8 cellular contexts compared by ENCODE assay signal in the genomic region with DNA sequence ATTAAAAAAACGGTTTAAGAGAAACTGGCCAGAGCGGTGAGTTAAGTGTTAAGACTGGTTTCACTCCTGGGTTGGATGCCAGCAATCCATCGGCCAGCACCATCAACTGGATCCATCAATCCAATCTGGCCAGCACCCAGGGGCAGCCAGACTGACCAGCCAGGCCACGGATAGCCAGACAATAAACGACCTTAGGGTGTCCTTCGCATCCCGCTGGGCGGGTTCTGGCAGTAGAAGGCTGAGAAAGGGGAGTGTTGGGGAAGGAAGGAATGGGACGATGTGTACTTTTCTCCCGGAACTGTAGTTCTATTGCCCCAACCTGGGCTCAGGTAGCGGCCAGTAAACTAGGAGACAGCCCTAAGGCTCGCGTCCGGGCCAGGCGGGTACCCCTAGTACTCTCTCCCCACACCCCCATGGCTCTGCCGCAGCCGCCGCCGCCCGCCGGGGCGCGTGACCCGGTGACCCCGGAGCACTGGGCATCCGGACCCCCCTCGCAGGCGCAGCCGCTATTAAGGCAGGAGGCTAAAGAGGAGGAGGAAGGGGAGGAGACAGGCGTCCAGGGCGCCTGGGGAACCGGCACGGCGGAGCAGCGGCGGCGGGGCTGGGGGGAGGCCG. TPM values are rescaled to one million over a fixed set of nuclear protein-coding genes. Genes with fewer than 3 reads are reported as not detected.
A peak's percentile ranks its signal among the peaks of the same experiment; 100 is the strongest.
DNase-seq lines count a peak whose midpoint lies in the region; ATAC-seq and TF ChIP-seq lines count a peak whose summit lies in the region.

CASD1 (plus strand) TSS at position 546 of the 615 bp plus-strand sequence. CDS start 276 bp downstream, outside the sequence.

- H3K9me3 Mint-ChIP-seq in naive thymus-derived CD4-positive, alpha-beta T cell: no peaks in the 10 kb centered on the region
- H3K9me3 Mint-ChIP-seq in stimulated activated naive B cell treated with anti-CD40 and anti-IgM and Interleukin-4, amounts not matched to agents 10 μg/mL and 1 μg/mL and 100 μg/mL, for 72 hours: no peaks in the 10 kb centered on the region

- H3K4me3 Mint-ChIP-seq in naive thymus-derived CD4-positive, alpha-beta T cell: peak within 1 kb of the TSS in 7 of 10 donors; percentile 75 to 93 (median 88)
- H3K4me3 Mint-ChIP-seq in stimulated activated naive B cell treated with anti-CD40 and anti-IgM and Interleukin-4, amounts not matched to agents 10 μg/mL and 1 μg/mL and 100 μg/mL, for 72 hours: peak within 1 kb of the TSS; percentile 86 to 89

- ATAC-seq in GM18873 (IDR thresholded peaks at IDR 0.05; ENCODE audit: low FRiP score, unreplicated experiment) (peak; percentile 49), HG03135 (IDR thresholded peaks at IDR 0.05; ENCODE audit: unreplicated experiment) (peak; percentile 59)
- ATAC-seq in naive thymus-derived CD4-positive, alpha-beta T cell: peak; percentile 76
- peak; percentile 78 to 81 for ATAC-seq in stimulated activated naive B cell treated with anti-CD40 and anti-IgM and Interleukin-4, amounts not matched to agents 10 μg/mL and 1 μg/mL and 100 μg/mL, for 72 hours (replicated peaks)

- no peak for TF ChIP-seq POLR2A in esophagus muscularis mucosa (IDR thresholded peaks at IDR 0.05; ENCODE audit: low read depth)

- no peaks in the 10 kb centered on the region for H3K9me3 ChIP-seq in esophagus muscularis mucosa
- H3K9me3 ChIP-seq in naive thymus-derived CD4-positive, alpha-beta T cell (ENCODE audit: control insufficient read depth in 2 of 3, low read length in 3 of 3): no peaks in the 10 kb centered on the region

- no peak for TF ChIP-seq CTCF in esophagus muscularis mucosa (IDR thresholded peaks at IDR 0.05)

- TF ChIP-seq EP300 in esophagus muscularis mucosa (IDR thresholded peaks at IDR 0.05): no peak

- peak within 1 kb of the TSS; percentile 88 to 96 (median 94) for H3K4me3 ChIP-seq in esophagus muscularis mucosa
- peak within 1 kb of the TSS; percentile 74 for H3K4me3 ChIP-seq in naive thymus-derived CD4-positive, alpha-beta T cell (ENCODE audit: low read length)

- H3K27ac Mint-ChIP-seq in naive thymus-derived CD4-positive, alpha-beta T cell: peak within 1 kb of the TSS in 7 of 9 donors; percentile 86 to 94 (median 92)
- peak within 1 kb of the TSS; percentile 95 for H3K27ac Mint-ChIP-seq in stimulated activated naive B cell treated with anti-CD40 and anti-IgM and Interleukin-4, amounts not matched to agents 10 μg/mL and 1 μg/mL and 100 μg/mL, for 72 hours

- peaks cover 0 to 7% (median 3%) of the 10 kb centered on the region in 5 donors for H3K36me3 Mint-ChIP-seq in naive thymus-derived CD4-positive, alpha-beta T cell
- H3K36me3 Mint-ChIP-seq in stimulated activated naive B cell treated with anti-CD40 and anti-IgM and Interleukin-4, amounts not matched to agents 10 μg/mL and 1 μg/mL and 100 μg/mL, for 72 hours: peaks cover 0 to 3% of the 10 kb centered on the region in 2 donors

- intact Hi-C loops in esophagus muscularis mucosa (cut with DNase I): no loop called here
- intact Hi-C loops in naive thymus-derived CD4-positive, alpha-beta T cell (cut with micrococcal nuclease): loop anchor here (5.0 kb wide), 1 partner anchor 1277 kb away; the partner anchor contains the start of gene VPS50 (in 2 of the 2)

- POLR2A ChIA-PET in naive thymus-derived CD4-positive, alpha-beta T cell (lab: Charles Lee): interaction anchor here (0.9 kb wide), 1 partner anchor 150 kb away, joined by 3 read pairs; no protein-coding TSS in a partner anchor

- H3K36me3 ChIP-seq in esophagus muscularis mucosa: no peaks in the 10 kb centered on the region
- H3K36me3 ChIP-seq in naive thymus-derived CD4-positive, alpha-beta T cell (ENCODE audit: control insufficient read depth in 2 of 3, insufficient read depth in 3 of 3, low read length in 3 of 3): peaks cover 0 to 3% (median 0%) of the 10 kb centered on the region in 3 experiments

- H3K27ac ChIP-seq in esophagus muscularis mucosa (replicated peaks in 1 of 4): peak within 1 kb of the TSS; percentile 91 to 96 (median 92)
- peak within 1 kb of the TSS; percentile 90 for H3K27ac ChIP-seq in naive thymus-derived CD4-positive, alpha-beta T cell (ENCODE audit: low read depth, low read length)

- CTCF ChIA-PET in naive thymus-derived CD4-positive, alpha-beta T cell (lab: Charles Lee): no interaction called here

- peaks cover 25 to 48% (median 36%) of the 10 kb centered on the region in 7 donors for H3K4me1 Mint-ChIP-seq in naive thymus-derived CD4-positive, alpha-beta T cell
- peaks cover 24 to 27% of the 10 kb centered on the region in 2 donors for H3K4me1 Mint-ChIP-seq in stimulated activated naive B cell treated with anti-CD40 and anti-IgM and Interleukin-4, amounts not matched to agents 10 μg/mL and 1 μg/mL and 100 μg/mL, for 72 hours

- no peaks in the 10 kb centered on the region for H3K27me3 Mint-ChIP-seq in naive thymus-derived CD4-positive, alpha-beta T cell
- no peaks in the 10 kb centered on the region for H3K27me3 Mint-ChIP-seq in stimulated activated naive B cell treated with anti-CD40 and anti-IgM and Interleukin-4, amounts not matched to agents 10 μg/mL and 1 μg/mL and 100 μg/mL, for 72 hours

- no peaks in the 10 kb centered on the region for H3K27me3 ChIP-seq in esophagus muscularis mucosa
- H3K27me3 ChIP-seq in naive thymus-derived CD4-positive, alpha-beta T cell (ENCODE audit: control insufficient read depth in 2 of 2, insufficient read depth in 2 of 2, low read length in 2 of 2): no peaks in the 10 kb centered on the region

- WGBS in esophagus muscularis mucosa: 4% methylated on average over 25 of the region's 38 CpGs

- peak; percentile 47 for DNase-seq in AG20443 (ENCODE audit: low spot score)
- peak; percentile 81 for DNase-seq in NOMO-1 treated with DMSO at 0.1 percent for 48 hours (lab: John Stamatoyannopoulos, UW; ENCODE audit: unreplicated experiment)
- DNase-seq in activated T-cell treated with anti-CD3 and anti-CD28 coated beads for 4 hours: peak; percentile 34
- no peak for DNase-seq in esophagus muscularis mucosa (ENCODE audit: extremely low spot score)
- peak; percentile 42 to 72 (median 65) for DNase-seq in naive thymus-derived CD4-positive, alpha-beta T cell
- peak; percentile 63 for DNase-seq in stimulated activated naive B cell treated with anti-CD40 and anti-IgM and Interleukin-4, amounts not matched to agents 10 μg/mL and 1 μg/mL and 100 μg/mL, for 72 hours

- peaks cover 18 to 37% (median 29%) of the 10 kb centered on the region in 4 donors for H3K4me1 ChIP-seq in esophagus muscularis mucosa
- H3K4me1 ChIP-seq in naive thymus-derived CD4-positive, alpha-beta T cell (ENCODE audit: control insufficient read depth in 2 of 2, insufficient read depth in 2 of 2, low read length in 2 of 2): peaks cover 17 to 22% of the 10 kb centered on the region in 2 donors

RNA-seq across cellular contexts. Expression of gene CASD1, which starts in this region (rescaled TPM):
- 10 to 100 TPM; 17.6 to 27.0 (median 18.8) TPM for total RNA-seq in esophagus muscularis mucosa
- 10 to 100 TPM; 14.9 to 31.7 (median 22.0) TPM for total RNA-seq in naive thymus-derived CD4-positive, alpha-beta T cell
- 1 to 10 TPM; 8.6 to 9.8 TPM for polyA plus RNA-seq in naive thymus-derived CD4-positive, alpha-beta T cell
